In genomic region chr11:119166368-119167076, GRCh38 we compare ENCODE assay signal across 1 cellular context.
TF ChIP-seq lines count a peak whose summit lies in the region.

No MANE protein-coding gene starts in this region.

TF ChIP-seq in IMR-90, 13 proteins besides CTCF, POLR2A, EP300 and RAD21:
- TF ChIP-seq FOS (IDR thresholded peaks at IDR 0.05; ENCODE audit: low read depth, low read length) (0 out of 2 replicates have a peak, but pooled peaks have one; percentile 5), MAZ (IDR thresholded peaks at IDR 0.05; ENCODE audit: borderline replicate concordance, low read depth, low read length) (no peak), CHD1 (IDR thresholded peaks at IDR 0.05; ENCODE audit: low read depth, low read length) (no peak)
